In the genomic region with DNA sequence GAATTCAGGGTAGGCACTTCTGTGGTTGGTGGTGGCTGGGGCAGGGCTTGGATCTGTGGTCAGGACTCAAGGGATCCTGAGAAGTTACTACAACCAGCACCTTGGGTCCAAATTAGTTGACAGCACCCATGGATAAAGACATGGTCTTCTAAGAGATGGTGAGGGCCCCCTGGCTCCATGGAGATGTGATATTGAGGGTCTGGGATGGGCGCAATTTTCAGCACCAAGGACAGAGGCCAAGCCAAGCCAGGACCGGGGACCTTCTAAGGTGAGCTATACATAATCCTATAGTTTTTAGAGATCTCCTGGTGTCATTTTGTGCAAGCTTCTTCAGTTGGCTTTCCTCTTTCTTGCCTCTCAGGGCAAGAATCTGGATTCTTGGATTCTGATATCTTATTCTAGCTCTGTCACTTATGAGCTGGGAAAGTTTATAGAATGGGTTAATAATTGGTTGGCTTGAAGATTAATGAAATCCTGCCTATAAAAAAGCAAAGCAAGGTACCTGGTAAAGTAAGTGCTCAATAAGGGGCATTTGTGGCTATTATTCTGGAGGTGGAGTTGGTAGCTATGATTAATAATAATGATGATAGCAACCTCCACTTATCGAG, we compare ENCODE assay signal across 1 cellular context.
TF ChIP-seq lines count a peak whose summit lies in the region.

No MANE protein-coding gene starts in this region.

TF ChIP-seq in K562, 482 proteins besides CTCF, POLR2A, EP300 and RAD21:
- TF ChIP-seq ZNF511 (CRISPR knock-in tag; IDR thresholded peaks at IDR 0.05) (peak; percentile 38; the same call in 1 of the 2 replicates), UBTF (IDR thresholded peaks at IDR 0.05; ENCODE audit: borderline replicate concordance in 1 of 2, low read depth in 2 of 2, low read length in 2 of 2) (no peak), CXXC5 (CRISPR knock-in tag; IDR thresholded peaks at IDR 0.05) (0 out of 2 replicates have a peak, but pooled peaks have one; percentile 31), NONO (IDR thresholded peaks at IDR 0.05; ENCODE audit: low read depth in 2 of 2, low read length in 1 of 2) (no peak), GABPB2 (CRISPR knock-in tag; conservative IDR thresholded peaks at IDR 0.05) (no peak), EHMT2 (IDR thresholded peaks at IDR 0.05) (peak; percentile 97), ZNF354B (CRISPR knock-in tag; IDR thresholded peaks at IDR 0.05) (no peak), MXI1 (IDR thresholded peaks at IDR 0.05; ENCODE audit: low read depth, low read length) (no peak), ZNF197 (CRISPR knock-in tag; IDR thresholded peaks at IDR 0.05; ENCODE audit: low read depth) (0 out of 2 replicates have a peak, but pooled peaks have one; percentile 31), MIER1 (IDR thresholded peaks at IDR 0.05; ENCODE audit: low read depth) (peak; percentile 95), SFPQ (IDR thresholded peaks at IDR 0.05; ENCODE audit: low read depth, low read length) (no peak), ZNF766 (CRISPR knock-in tag; conservative IDR thresholded peaks at IDR 0.05) (0 out of 2 replicates have a peak, but pooled peaks have one; percentile 49), ZNF512 (tag; IDR thresholded peaks at IDR 0.05) (no peak), DMBX1 (CRISPR knock-in tag; IDR thresholded peaks at IDR 0.05; ENCODE audit: borderline replicate concordance) (peak; percentile 74; the same call in 1 of the 2 replicates), TOE1 (IDR thresholded peaks at IDR 0.05; ENCODE audit: borderline replicate concordance) (no peak), TOE1 (CRISPR knock-in tag; IDR thresholded peaks at IDR 0.05; ENCODE audit: borderline replicate concordance, low read depth) (no peak), NCOA1 (IDR thresholded peaks at IDR 0.05; ENCODE audit: low read depth) (0 out of 2 replicates have a peak, but pooled peaks have one; percentile 23)
- TF ChIP-seq, protein P1, sequence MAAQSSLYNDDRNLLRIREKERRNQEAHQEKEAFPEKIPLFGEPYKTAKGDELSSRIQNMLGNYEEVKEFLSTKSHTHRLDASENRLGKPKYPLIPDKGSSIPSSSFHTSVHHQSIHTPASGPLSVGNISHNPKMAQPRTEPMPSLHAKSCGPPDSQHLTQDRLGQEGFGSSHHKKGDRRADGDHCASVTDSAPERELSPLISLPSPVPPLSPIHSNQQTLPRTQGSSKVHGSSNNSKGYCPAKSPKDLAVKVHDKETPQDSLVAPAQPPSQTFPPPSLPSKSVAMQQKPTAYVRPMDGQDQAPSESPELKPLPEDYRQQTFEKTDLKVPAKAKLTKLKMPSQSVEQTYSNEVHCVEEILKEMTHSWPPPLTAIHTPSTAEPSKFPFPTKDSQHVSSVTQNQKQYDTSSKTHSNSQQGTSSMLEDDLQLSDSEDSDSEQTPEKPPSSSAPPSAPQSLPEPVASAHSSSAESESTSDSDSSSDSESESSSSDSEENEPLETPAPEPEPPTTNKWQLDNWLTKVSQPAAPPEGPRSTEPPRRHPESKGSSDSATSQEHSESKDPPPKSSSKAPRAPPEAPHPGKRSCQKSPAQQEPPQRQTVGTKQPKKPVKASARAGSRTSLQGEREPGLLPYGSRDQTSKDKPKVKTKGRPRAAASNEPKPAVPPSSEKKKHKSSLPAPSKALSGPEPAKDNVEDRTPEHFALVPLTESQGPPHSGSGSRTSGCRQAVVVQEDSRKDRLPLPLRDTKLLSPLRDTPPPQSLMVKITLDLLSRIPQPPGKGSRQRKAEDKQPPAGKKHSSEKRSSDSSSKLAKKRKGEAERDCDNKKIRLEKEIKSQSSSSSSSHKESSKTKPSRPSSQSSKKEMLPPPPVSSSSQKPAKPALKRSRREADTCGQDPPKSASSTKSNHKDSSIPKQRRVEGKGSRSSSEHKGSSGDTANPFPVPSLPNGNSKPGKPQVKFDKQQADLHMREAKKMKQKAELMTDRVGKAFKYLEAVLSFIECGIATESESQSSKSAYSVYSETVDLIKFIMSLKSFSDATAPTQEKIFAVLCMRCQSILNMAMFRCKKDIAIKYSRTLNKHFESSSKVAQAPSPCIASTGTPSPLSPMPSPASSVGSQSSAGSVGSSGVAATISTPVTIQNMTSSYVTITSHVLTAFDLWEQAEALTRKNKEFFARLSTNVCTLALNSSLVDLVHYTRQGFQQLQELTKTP (IDR thresholded peaks at IDR 0.05; ENCODE audit: low read depth in 1 of 2, partially characterized antibody in 2 of 2): peak in 1 of 2 experiments; percentile 63
- TF ChIP-seq, protein P2, sequence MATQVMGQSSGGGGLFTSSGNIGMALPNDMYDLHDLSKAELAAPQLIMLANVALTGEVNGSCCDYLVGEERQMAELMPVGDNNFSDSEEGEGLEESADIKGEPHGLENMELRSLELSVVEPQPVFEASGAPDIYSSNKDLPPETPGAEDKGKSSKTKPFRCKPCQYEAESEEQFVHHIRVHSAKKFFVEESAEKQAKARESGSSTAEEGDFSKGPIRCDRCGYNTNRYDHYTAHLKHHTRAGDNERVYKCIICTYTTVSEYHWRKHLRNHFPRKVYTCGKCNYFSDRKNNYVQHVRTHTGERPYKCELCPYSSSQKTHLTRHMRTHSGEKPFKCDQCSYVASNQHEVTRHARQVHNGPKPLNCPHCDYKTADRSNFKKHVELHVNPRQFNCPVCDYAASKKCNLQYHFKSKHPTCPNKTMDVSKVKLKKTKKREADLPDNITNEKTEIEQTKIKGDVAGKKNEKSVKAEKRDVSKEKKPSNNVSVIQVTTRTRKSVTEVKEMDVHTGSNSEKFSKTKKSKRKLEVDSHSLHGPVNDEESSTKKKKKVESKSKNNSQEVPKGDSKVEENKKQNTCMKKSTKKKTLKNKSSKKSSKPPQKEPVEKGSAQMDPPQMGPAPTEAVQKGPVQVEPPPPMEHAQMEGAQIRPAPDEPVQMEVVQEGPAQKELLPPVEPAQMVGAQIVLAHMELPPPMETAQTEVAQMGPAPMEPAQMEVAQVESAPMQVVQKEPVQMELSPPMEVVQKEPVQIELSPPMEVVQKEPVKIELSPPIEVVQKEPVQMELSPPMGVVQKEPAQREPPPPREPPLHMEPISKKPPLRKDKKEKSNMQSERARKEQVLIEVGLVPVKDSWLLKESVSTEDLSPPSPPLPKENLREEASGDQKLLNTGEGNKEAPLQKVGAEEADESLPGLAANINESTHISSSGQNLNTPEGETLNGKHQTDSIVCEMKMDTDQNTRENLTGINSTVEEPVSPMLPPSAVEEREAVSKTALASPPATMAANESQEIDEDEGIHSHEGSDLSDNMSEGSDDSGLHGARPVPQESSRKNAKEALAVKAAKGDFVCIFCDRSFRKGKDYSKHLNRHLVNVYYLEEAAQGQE (CRISPR knock-in tag; IDR thresholded peaks at IDR 0.05; ENCODE audit: low read depth): peak; percentile 97
